In genomic region chr11:68044898-68045351, GRCh38 we compare ENCODE assay signal across 2 cellular contexts.
TF ChIP-seq lines count a peak whose summit lies in the region.

No MANE protein-coding gene starts in this region.

TF ChIP-seq in SK-N-SH, 30 proteins besides CTCF, POLR2A, EP300 and RAD21 (continued from another document):
- TF ChIP-seq, protein P1, sequence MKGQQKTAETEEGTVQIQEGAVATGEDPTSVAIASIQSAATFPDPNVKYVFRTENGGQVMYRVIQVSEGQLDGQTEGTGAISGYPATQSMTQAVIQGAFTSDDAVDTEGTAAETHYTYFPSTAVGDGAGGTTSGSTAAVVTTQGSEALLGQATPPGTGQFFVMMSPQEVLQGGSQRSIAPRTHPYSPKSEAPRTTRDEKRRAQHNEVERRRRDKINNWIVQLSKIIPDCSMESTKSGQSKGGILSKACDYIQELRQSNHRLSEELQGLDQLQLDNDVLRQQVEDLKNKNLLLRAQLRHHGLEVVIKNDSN (IDR thresholded peaks at IDR 0.05; ENCODE audit: borderline replicate concordance, low read depth) = no peak
- TF ChIP-seq RCOR1 (IDR thresholded peaks at IDR 0.05; ENCODE audit: low read length) (no peak), SMC3 (IDR thresholded peaks at IDR 0.05; ENCODE audit: low read depth, low read length) (no peak), TAF1 (IDR thresholded peaks at IDR 0.05; ENCODE audit: borderline replicate concordance, low read depth, low read length) (no peak), PBX3 (IDR thresholded peaks at IDR 0.05) (no peak)
- TF ChIP-seq, protein P2, sequence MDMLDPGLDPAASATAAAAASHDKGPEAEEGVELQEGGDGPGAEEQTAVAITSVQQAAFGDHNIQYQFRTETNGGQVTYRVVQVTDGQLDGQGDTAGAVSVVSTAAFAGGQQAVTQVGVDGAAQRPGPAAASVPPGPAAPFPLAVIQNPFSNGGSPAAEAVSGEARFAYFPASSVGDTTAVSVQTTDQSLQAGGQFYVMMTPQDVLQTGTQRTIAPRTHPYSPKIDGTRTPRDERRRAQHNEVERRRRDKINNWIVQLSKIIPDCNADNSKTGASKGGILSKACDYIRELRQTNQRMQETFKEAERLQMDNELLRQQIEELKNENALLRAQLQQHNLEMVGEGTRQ (IDR thresholded peaks at IDR 0.05; ENCODE audit: borderline replicate concordance, low read depth, low read length) = no peak
TF ChIP-seq in SK-N-SH: peak in this region for 0.

TF ChIP-seq in SK-N-SH treated with all-trans-retinoic acid at 6 μM for 48 hours, 23 proteins besides CTCF, POLR2A, EP300 and RAD21 (continued from another document):
- TF ChIP-seq, protein P3, sequence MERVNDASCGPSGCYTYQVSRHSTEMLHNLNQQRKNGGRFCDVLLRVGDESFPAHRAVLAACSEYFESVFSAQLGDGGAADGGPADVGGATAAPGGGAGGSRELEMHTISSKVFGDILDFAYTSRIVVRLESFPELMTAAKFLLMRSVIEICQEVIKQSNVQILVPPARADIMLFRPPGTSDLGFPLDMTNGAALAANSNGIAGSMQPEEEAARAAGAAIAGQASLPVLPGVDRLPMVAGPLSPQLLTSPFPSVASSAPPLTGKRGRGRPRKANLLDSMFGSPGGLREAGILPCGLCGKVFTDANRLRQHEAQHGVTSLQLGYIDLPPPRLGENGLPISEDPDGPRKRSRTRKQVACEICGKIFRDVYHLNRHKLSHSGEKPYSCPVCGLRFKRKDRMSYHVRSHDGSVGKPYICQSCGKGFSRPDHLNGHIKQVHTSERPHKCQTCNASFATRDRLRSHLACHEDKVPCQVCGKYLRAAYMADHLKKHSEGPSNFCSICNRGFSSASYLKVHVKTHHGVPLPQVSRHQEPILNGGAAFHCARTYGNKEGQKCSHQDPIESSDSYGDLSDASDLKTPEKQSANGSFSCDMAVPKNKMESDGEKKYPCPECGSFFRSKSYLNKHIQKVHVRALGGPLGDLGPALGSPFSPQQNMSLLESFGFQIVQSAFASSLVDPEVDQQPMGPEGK (CRISPR knock-in tag; IDR thresholded peaks at IDR 0.05; ENCODE audit: borderline replicate concordance) = no peak
- no peak for TF ChIP-seq CSDC2 (CRISPR knock-in tag; IDR thresholded peaks at IDR 0.05)
- TF ChIP-seq ZC3H10 (CRISPR knock-in tag; IDR thresholded peaks at IDR 0.05) = no peak
- TF ChIP-seq ARNTL (CRISPR knock-in tag; IDR thresholded peaks at IDR 0.05; ENCODE audit: borderline replicate concordance, low read depth) = no peak
- TF ChIP-seq ISL1 (CRISPR knock-in tag; IDR thresholded peaks at IDR 0.05) = no peak
- TF ChIP-seq ZNF565 (CRISPR knock-in tag; conservative IDR thresholded peaks at IDR 0.05; ENCODE audit: low read depth) = no peak
- TF ChIP-seq, protein P4, sequence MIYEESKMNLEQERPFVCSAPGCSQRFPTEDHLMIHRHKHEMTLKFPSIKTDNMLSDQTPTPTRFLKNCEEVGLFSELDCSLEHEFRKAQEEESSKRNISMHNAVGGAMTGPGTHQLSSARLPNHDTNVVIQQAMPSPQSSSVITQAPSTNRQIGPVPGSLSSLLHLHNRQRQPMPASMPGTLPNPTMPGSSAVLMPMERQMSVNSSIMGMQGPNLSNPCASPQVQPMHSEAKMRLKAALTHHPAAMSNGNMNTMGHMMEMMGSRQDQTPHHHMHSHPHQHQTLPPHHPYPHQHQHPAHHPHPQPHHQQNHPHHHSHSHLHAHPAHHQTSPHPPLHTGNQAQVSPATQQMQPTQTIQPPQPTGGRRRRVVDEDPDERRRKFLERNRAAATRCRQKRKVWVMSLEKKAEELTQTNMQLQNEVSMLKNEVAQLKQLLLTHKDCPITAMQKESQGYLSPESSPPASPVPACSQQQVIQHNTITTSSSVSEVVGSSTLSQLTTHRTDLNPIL (CRISPR knock-in tag; IDR thresholded peaks at IDR 0.05; ENCODE audit: low read depth) = no peak
- TF ChIP-seq, protein P5, sequence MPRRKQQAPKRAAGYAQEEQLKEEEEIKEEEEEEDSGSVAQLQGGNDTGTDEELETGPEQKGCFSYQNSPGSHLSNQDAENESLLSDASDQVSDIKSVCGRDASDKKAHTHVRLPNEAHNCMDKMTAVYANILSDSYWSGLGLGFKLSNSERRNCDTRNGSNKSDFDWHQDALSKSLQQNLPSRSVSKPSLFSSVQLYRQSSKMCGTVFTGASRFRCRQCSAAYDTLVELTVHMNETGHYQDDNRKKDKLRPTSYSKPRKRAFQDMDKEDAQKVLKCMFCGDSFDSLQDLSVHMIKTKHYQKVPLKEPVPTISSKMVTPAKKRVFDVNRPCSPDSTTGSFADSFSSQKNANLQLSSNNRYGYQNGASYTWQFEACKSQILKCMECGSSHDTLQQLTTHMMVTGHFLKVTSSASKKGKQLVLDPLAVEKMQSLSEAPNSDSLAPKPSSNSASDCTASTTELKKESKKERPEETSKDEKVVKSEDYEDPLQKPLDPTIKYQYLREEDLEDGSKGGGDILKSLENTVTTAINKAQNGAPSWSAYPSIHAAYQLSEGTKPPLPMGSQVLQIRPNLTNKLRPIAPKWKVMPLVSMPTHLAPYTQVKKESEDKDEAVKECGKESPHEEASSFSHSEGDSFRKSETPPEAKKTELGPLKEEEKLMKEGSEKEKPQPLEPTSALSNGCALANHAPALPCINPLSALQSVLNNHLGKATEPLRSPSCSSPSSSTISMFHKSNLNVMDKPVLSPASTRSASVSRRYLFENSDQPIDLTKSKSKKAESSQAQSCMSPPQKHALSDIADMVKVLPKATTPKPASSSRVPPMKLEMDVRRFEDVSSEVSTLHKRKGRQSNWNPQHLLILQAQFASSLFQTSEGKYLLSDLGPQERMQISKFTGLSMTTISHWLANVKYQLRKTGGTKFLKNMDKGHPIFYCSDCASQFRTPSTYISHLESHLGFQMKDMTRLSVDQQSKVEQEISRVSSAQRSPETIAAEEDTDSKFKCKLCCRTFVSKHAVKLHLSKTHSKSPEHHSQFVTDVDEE (CRISPR knock-in tag; IDR thresholded peaks at IDR 0.05) = no peak
- no peak for TF ChIP-seq ZFP30 (CRISPR knock-in tag; IDR thresholded peaks at IDR 0.05)
- no peak for TF ChIP-seq SNAI2 (CRISPR knock-in tag; IDR thresholded peaks at IDR 0.05)
